Comparison of ENCODE assay signal across 34 cellular contexts in genomic region chr2:95524195-95524594, GRCh38. TPM values are rescaled to one million over a fixed set of nuclear protein-coding genes. Genes with fewer than 3 reads are reported as not detected.
"Had no signal": no experiment of that assay in that cellular context is flagged by ENCODE, and none has a peak within 500 bp of the region (broad histone marks: within the 10 kb centered on the region; RNA-seq: fewer than 3 reads in every experiment).

No MANE protein-coding gene starts in this region.

- H3K27ac ChIP-seq: brain microvascular endothelial cell, coronary artery, dorsolateral prefrontal cortex, gastrocnemius medialis, ovary, skin epidermis, thoracic aorta, WERI-Rb-1 had no signal

- H3K4me3 ChIP-seq: coronary artery, dorsolateral prefrontal cortex, gastrocnemius medialis, ovary, skin epidermis, thoracic aorta had no signal

- H3K4me3 Mint-ChIP-seq: activated CD4-positive, alpha-beta memory T cell treated with anti-CD3 and anti-CD28 coated beads, Interleukin-2, amount 10 ng/mL, durations not matched to agents 7 days and 5 days; activated CD4-positive, alpha-beta T cell treated with anti-CD3 and anti-CD28 coated beads, Interleukin-2, amount 10 ng/mL, durations not matched to agents 7 days and 5 days; activated T-cell treated with anti-CD3 and anti-CD28 coated beads, Interleukin-2, amount 50 U/mL, for 24 hours had no signal

- H3K27ac Mint-ChIP-seq: activated CD4-positive, alpha-beta memory T cell treated with anti-CD3 and anti-CD28 coated beads, Interleukin-2, amount 10 ng/mL, durations not matched to agents 7 days and 5 days; activated CD4-positive, alpha-beta T cell treated with anti-CD3 and anti-CD28 coated beads, Interleukin-2, amount 10 ng/mL, durations not matched to agents 7 days and 5 days; activated naive CD4-positive, alpha-beta T cell treated with anti-CD3 and anti-CD28 coated beads, Interleukin-2, amount 50 U/mL, for 72 hours; activated T-cell treated with anti-CD3 and anti-CD28 coated beads, Interleukin-2, amount 50 U/mL, for 24 hours; progenitor cell of endocrine pancreas had no signal

- H3K9me3 ChIP-seq: gastrocnemius medialis, ovary, thoracic aorta had no signal

- DNase-seq: activated CD4-positive, alpha-beta memory T cell treated with anti-CD3 and anti-CD28 coated beads, Interleukin-2, amount 10 ng/mL, durations not matched to agents 7 days and 5 days; activated CD4-positive, alpha-beta T cell treated with anti-CD3 and anti-CD28 coated beads, Interleukin-2, amount 10 ng/mL, durations not matched to agents 7 days and 5 days; activated CD8-positive, alpha-beta memory T cell treated with anti-CD3 and anti-CD28 coated beads, Interleukin-2, amount 50 U/mL, for 48 hours; activated naive CD4-positive, alpha-beta T cell; activated T-cell treated with anti-CD3 and anti-CD28 coated beads, Interleukin-2, amount 50 U/mL, for 24 hours; brain microvascular endothelial cell; dorsolateral prefrontal cortex; effector memory CD4-positive, alpha-beta T cell; erythroblast; gastrocnemius medialis; glutamatergic neuron; islet precursor cell; left cardiac atrium; left ventricle myocardium superior; ovary; stimulated activated CD4-positive, alpha-beta T cell treated with anti-CD3 and anti-CD28 coated beads, Interleukin-12 subunit alpha, Interleukin-12 subunit beta, amount 100 ng/mL, for 4 hours; stimulated activated CD4-positive, alpha-beta T cell treated with anti-CD3 and anti-CD28 coated beads, Interleukin-4, amount 100 ng/mL, for 1 hour; stimulated activated naive CD8-positive, alpha-beta T cell treated with anti-CD3 and anti-CD28 coated beads, Interleukin-15, Interleukin-2, amounts not matched to agents 100 U/mL and 50 U/mL, for 24 hours; T1000; trophoblast cell; WERI-Rb-1 had no signal

- H3K4me1 ChIP-seq: gastrocnemius medialis had no signal

- H3K9me3 Mint-ChIP-seq: activated CD4-positive, alpha-beta memory T cell treated with anti-CD3 and anti-CD28 coated beads, Interleukin-2, amount 10 ng/mL, durations not matched to agents 7 days and 5 days had no signal

- H3K36me3 ChIP-seq: brain microvascular endothelial cell, gastrocnemius medialis, ovary, thoracic aorta, WERI-Rb-1 had no signal

- H3K27me3 ChIP-seq: brain microvascular endothelial cell, dorsolateral prefrontal cortex, ovary had no signal

- ATAC-seq: activated CD4-positive, CD25-positive, alpha-beta regulatory T cell treated with anti-CD3 and anti-CD28 coated beads, Interleukin-2, amount 50 U/mL, for 24 hours; activated naive CD4-positive, alpha-beta T cell treated with anti-CD3 and anti-CD28 coated beads, Interleukin-2, amount 50 U/mL, for 72 hours; gastrocnemius medialis; left cardiac atrium; left ventricle myocardium superior; sciatic nerve; stimulated activated naive CD8-positive, alpha-beta T cell treated with anti-CD3 and anti-CD28 coated beads, Interleukin-15, Interleukin-2, amounts not matched to agents 100 U/mL and 50 U/mL, for 24 hours had no signal

RNA-seq across cellular contexts. Expression of gene TRIM43B, which starts 39.6 kb away (rescaled TPM):
- total RNA-seq: activated CD4-positive, alpha-beta memory T cell treated with anti-CD3 and anti-CD28 coated beads, Interleukin-2, amount 10 ng/mL, durations not matched to agents 7 days and 5 days; activated CD4-positive, alpha-beta T cell treated with anti-CD3 and anti-CD28 coated beads, Interleukin-2, amount 10 ng/mL, durations not matched to agents 7 days and 5 days; activated naive CD4-positive, alpha-beta T cell treated with anti-CD3 and anti-CD28 coated beads, Interleukin-2, amount 50 U/mL, for 72 hours; cardiac septum; gastrocnemius medialis; left cardiac atrium; left ventricle myocardium superior; lung microvascular endothelial cell; mesenteric fat pad; mucosa of gallbladder; ovary; progenitor cell of endocrine pancreas; renal cortical epithelial cell; thoracic aorta had no signal
- polyA plus RNA-seq: neural cell, ovary had no signal
